Comparison of ENCODE assay signal across 21 cellular contexts in the genomic region with DNA sequence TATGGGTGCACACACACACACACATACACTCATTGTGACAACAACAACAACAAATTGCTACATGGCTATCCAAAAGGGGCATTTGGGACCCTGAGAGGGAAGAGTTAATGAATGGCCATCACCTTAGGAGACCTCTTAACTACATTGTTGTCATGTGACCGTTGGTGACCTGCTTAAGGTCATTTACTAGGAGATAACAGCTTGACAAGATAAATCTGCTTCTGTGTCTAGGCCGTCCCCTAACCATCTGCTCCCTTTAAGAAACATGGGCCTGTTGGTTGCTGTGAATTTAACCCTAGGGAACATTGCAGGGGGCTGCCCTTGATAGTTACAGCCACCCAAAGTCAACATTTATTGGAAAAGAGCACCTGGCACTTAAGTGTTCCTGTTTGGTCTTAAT. TPM values are rescaled to one million over a fixed set of nuclear protein-coding genes. Genes with fewer than 3 reads are reported as not detected.
A peak's percentile ranks its signal among the peaks of the same experiment; 100 is the strongest.
DNase-seq lines count a peak whose midpoint lies in the region; FAIRE-seq and TF ChIP-seq lines count a peak whose summit lies in the region.
"Had no signal": no experiment of that assay in that cellular context is flagged by ENCODE, and none has a peak within 500 bp of the region (broad histone marks: within the 10 kb centered on the region; RNA-seq: fewer than 3 reads in every experiment).

No MANE protein-coding gene starts in this region.

- FAIRE-seq in GM12892 (lab: Jason Lieb, UNC): peak; percentile 14
- FAIRE-seq: endometrium, G401.6 had no signal

- DNase-seq in DMS153 (lab: John Stamatoyannopoulos, UW): peak; percentile 4
- DNase-seq in DMS153 treated with DMSO at 0.1 percent for 48 hours (lab: John Stamatoyannopoulos, UW; ENCODE audit: unreplicated experiment): no peak
- no peak for DNase-seq in GM12892 (ENCODE audit: insufficient read length)
- DNase-seq in NCI-H524 (lab: John Stamatoyannopoulos, UW): peak; percentile 37 to 76
- peak; percentile 19 to 71 for DNase-seq in erythroblast (lab: John Stamatoyannopoulos, UW)
- DNase-seq in nucleus accumbens (lab: John Stamatoyannopoulos, UW): no peak
- DNase-seq in COLO829 (ENCODE audit: low spot score): no peak
- DNase-seq in hippocampal formation (lab: John Stamatoyannopoulos, UW): no peak
- DNase-seq: activated CD4-positive, alpha-beta T cell treated with anti-CD3 and anti-CD28 coated beads, Interleukin-2, amount 50 U/mL, for 1 hour; activated naive CD4-positive, alpha-beta T cell; activated T-cell treated with anti-CD3 and anti-CD28 coated beads, Interleukin-2, amount 50 U/mL, for 72 hours; dermis blood vessel endothelial cell; HFFc6; islet precursor cell; left ventricle myocardium superior; midbrain; naive thymus-derived CD8-positive, alpha-beta T cell; SHP77 treated with DMSO at 0.1 percent for 48 hours; stimulated activated naive CD4-positive, alpha-beta T cell treated with Interleukin-2 at 50 U/mL for 16 hours had no signal

- TF ChIP-seq POLR2A in GM12892 (IDR thresholded peaks at IDR 0.05; ENCODE audit: low read depth, low read length) (no peak), erythroblast (IDR thresholded peaks at IDR 0.05; ENCODE audit: low read length) (no peak)

RNA-seq across cellular contexts. Expression of gene C1QL3, which starts 29.7 kb away (rescaled TPM):
- 0.66 TPM for polyA plus RNA-seq in GM12892 (2012; ENCODE audit: missing spikeins)

RNA-seq across cellular contexts. Expression of gene PTER, which starts 55.1 kb away (rescaled TPM):
- 14.9 TPM for polyA plus RNA-seq in GM12892 (2012; ENCODE audit: missing spikeins)

Comparison
In these comparisons a context has a peak if more than half of its experiments do, and no peak if none do; other contexts are left out.
1. DNase-seq: peak in DMS153 (single experiment), NCI-H524 (2 of 2) and erythroblast (2 of 2); none in DMS153 treated with DMSO at 0.1 percent for 48 hours (single experiment), GM12892 (single experiment), nucleus accumbens (0 of 56), COLO829 (single experiment) and hippocampal formation (0 of 2).